22 cellular contexts compared by ENCODE assay signal in the genomic region with DNA sequence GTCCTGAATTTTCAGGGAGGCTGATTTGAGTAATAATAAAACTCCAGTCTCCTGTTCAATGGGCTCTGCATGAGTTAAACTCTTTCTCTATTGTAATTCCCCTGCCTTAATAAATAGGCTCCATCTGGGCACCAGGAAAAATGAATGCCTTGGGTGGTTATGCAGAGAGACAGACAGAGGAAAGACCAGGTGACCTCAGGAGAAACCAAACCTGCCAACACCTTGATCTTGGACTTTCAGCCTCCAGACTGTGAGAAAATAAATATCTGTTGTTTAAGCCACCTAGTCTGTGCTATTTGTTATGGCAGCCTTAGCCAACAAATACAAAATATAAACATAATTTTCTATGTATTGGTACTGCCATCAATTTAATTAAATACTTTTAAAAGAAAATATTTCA.
"Had no signal": no experiment of that assay in that cellular context is flagged by ENCODE, and none has a peak within 500 bp of the region (broad histone marks: within the 10 kb centered on the region; RNA-seq: fewer than 3 reads in every experiment).

No MANE protein-coding gene starts in this region.

- H3K27ac Mint-ChIP-seq: effector memory CD8-positive, alpha-beta T cell; naive thymus-derived CD4-positive, alpha-beta T cell had no signal

- H3K4me1 ChIP-seq: gastrocnemius medialis, right atrium auricular region, suprapubic skin, thyroid gland, upper lobe of right lung, vagina had no signal

- H3K36me3 ChIP-seq: esophagus muscularis mucosa, gastrocnemius medialis, neutrophil, right atrium auricular region, sigmoid colon, suprapubic skin, thyroid gland, upper lobe of right lung, vagina had no signal

- DNase-seq: effector memory CD8-positive, alpha-beta T cell; gastrocnemius medialis; kidney; left cardiac atrium; left ventricle myocardium superior; mesenchymal stem cell; midbrain; naive thymus-derived CD4-positive, alpha-beta T cell; posterior cingulate gyrus; sigmoid colon; stimulated activated CD4-positive, alpha-beta T cell treated with anti-CD3 and anti-CD28 coated beads, Interleukin-12 subunit alpha, Interleukin-12 subunit beta, amount 100 ng/mL, for 4 hours; stimulated activated naive CD4-positive, alpha-beta T cell treated with Interleukin-2 at 50 U/mL for 16 hours; thyroid gland; upper lobe of right lung had no signal

- H3K9me3 Mint-ChIP-seq: effector memory CD8-positive, alpha-beta T cell had no signal

- H3K36me3 Mint-ChIP-seq: naive thymus-derived CD4-positive, alpha-beta T cell had no signal

- H3K27me3 ChIP-seq: esophagus muscularis mucosa, gastrocnemius medialis, neutrophil, right atrium auricular region, sigmoid colon, suprapubic skin, thyroid gland, upper lobe of right lung, vagina had no signal

- H3K27me3 Mint-ChIP-seq: effector memory CD8-positive, alpha-beta T cell; naive thymus-derived CD4-positive, alpha-beta T cell had no signal

- H3K4me3 ChIP-seq: esophagus muscularis mucosa, gastrocnemius medialis, lung, right atrium auricular region, sigmoid colon, skin epidermis, suprapubic skin, thyroid gland, upper lobe of right lung, vagina had no signal

- ATAC-seq: effector memory CD8-positive, alpha-beta T cell; gastrocnemius medialis; left cardiac atrium; left ventricle myocardium superior; naive thymus-derived CD4-positive, alpha-beta T cell; upper lobe of right lung had no signal

- H3K27ac ChIP-seq: epithelial cell of prostate, esophagus muscularis mucosa, gastrocnemius medialis, neutrophil, right atrium auricular region, sigmoid colon, skin epidermis, suprapubic skin, thyroid gland, upper lobe of right lung, vagina had no signal

- H3K4me3 Mint-ChIP-seq: effector memory CD8-positive, alpha-beta T cell; naive thymus-derived CD4-positive, alpha-beta T cell had no signal

- H3K9me3 ChIP-seq: esophagus muscularis mucosa, gastrocnemius medialis, neutrophil, right atrium auricular region, sigmoid colon, suprapubic skin, thyroid gland, upper lobe of right lung, vagina had no signal
